Comparison of ENCODE assay signal across 12 cellular contexts in the genomic region with DNA sequence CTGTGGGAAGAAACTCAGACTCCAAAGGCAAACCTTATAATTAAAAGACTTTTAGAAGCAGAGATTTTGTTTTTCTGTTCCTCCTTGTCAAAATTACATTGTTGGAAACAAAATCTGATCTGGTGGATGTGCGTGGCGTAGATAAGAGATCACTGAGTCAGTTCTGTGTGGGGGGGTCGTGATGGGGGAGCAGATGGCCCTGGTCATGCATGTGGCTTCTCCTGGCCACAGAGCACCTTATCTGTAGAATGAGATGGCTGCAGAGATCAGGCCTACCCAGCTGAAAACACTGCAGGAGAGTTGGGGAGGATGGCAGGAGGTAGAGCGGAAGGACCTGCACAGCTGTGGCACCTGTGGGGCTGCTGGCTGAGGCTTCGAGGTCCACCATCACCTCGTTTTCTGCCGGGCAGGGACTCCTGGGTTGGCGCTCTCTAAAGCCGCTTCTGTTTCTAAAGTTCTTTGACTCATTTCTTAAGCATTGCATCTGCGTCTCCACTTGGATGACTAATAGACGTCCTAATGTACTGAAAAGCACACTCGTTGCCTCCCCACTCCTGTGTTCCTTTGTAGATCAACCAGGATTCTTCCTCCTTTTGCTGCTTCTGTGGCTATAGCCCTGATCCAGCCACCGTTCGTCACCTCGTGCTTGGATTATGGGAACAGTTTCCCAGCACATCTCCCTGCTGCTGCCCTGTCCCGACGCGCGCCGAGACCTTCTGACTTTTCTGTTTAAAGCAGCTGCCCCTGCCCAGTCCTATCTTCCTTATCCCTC.
DNase-seq lines count a peak whose midpoint lies in the region; ATAC-seq and TF ChIP-seq lines count a peak whose summit lies in the region.
"Had no signal": no experiment of that assay in that cellular context is flagged by ENCODE, and none has a peak within 500 bp of the region (broad histone marks: within the 10 kb centered on the region; RNA-seq: fewer than 3 reads in every experiment).

No MANE protein-coding gene starts in this region.

- H3K4me3 ChIP-seq in epithelial cell of proximal tubule (ENCODE audit: low read depth, low read length), result no peak overlapping the region
- H3K4me3 ChIP-seq: coronary artery, right atrium auricular region had no signal

- H3K9me3 Mint-ChIP-seq in progenitor cell of endocrine pancreas (ENCODE audit: low read depth), result no peaks in the 10 kb centered on the region
- H3K9me3 Mint-ChIP-seq in activated CD4-positive, alpha-beta memory T cell treated with anti-CD3 and anti-CD28 coated beads for 36 hours, result no peaks in the 10 kb centered on the region

- H3K4me1 Mint-ChIP-seq in progenitor cell of endocrine pancreas (ENCODE audit: low read depth), result peaks cover 31% of the 10 kb centered on the region
- peaks cover 6% of the 10 kb centered on the region for H3K4me1 Mint-ChIP-seq in activated CD4-positive, alpha-beta memory T cell treated with anti-CD3 and anti-CD28 coated beads for 36 hours (ENCODE audit: low read depth)

- no peaks in the 10 kb centered on the region for H3K36me3 Mint-ChIP-seq in progenitor cell of endocrine pancreas (ENCODE audit: insufficient read depth)
- H3K36me3 Mint-ChIP-seq in activated CD4-positive, alpha-beta memory T cell treated with anti-CD3 and anti-CD28 coated beads for 36 hours, result no peaks in the 10 kb centered on the region

- peak overlapping the region; percentile 76 for H3K27ac ChIP-seq in RWPE1
- H3K27ac ChIP-seq: coronary artery, right atrium auricular region had no signal

- ATAC-seq in HG02852 (IDR thresholded peaks at IDR 0.05; ENCODE audit: unreplicated experiment), result no peak

- POLR2A ChIA-PET in RWPE1 (lab: Yijun Ruan, JAX; ENCODE audit: low non-redundant PET), result no interaction called here
- POLR2A ChIA-PET in activated CD4-positive, alpha-beta memory T cell treated with anti-CD3 and anti-CD28 coated beads for 36 hours (lab: Charles Lee), result no interaction called here

- peak overlapping the region; percentile 39 for H3K27ac Mint-ChIP-seq in progenitor cell of endocrine pancreas
- H3K27ac Mint-ChIP-seq in activated CD4-positive, alpha-beta memory T cell treated with anti-CD3 and anti-CD28 coated beads for 36 hours, result no peak overlapping the region

- H3K27me3 Mint-ChIP-seq in progenitor cell of endocrine pancreas, result peaks cover 68% of the 10 kb centered on the region
- peaks cover 15% of the 10 kb centered on the region for H3K27me3 Mint-ChIP-seq in activated CD4-positive, alpha-beta memory T cell treated with anti-CD3 and anti-CD28 coated beads for 36 hours

- intact Hi-C loops in activated CD4-positive, alpha-beta memory T cell treated with anti-CD3 and anti-CD28 coated beads for 36 hours (cut with micrococcal nuclease), result no loop called here

- peak; percentile 97 for DNase-seq in ELR (ENCODE audit: low read depth)
- peak; percentile 85 for DNase-seq in RWPE1 (ENCODE audit: low spot score)
- peak; percentile 64 for DNase-seq in epithelial cell of proximal tubule (ENCODE audit: low read depth)
- no peak for DNase-seq in progenitor cell of endocrine pancreas (ENCODE audit: low spot score, unreplicated experiment)
- DNase-seq in DMS53 treated with DMSO at 0.1 percent for 48 hours (lab: John Stamatoyannopoulos, UW; ENCODE audit: unreplicated experiment), result no peak
- no peak for DNase-seq in activated CD4-positive, alpha-beta memory T cell treated with anti-CD3 and anti-CD28 coated beads for 36 hours
- DNase-seq in NCI-H2107 treated with DMSO at 0.1 percent for 48 hours (lab: John Stamatoyannopoulos, UW; ENCODE audit: unreplicated experiment), result no peak
- DNase-seq: DMS 273 treated with DMSO at 0.1 percent for 48 hours, Kasumi-1 had no signal

- TF ChIP-seq CTCF in RWPE1 (conservative IDR thresholded peaks at IDR 0.05; ENCODE audit: low read depth) (no peak), epithelial cell of proximal tubule (conservative IDR thresholded peaks at IDR 0.05; ENCODE audit: low read depth, low read length) (no peak), progenitor cell of endocrine pancreas (IDR thresholded peaks at IDR 0.05; ENCODE audit: unreplicated experiment) (no peak)

- H3K4me3 Mint-ChIP-seq in progenitor cell of endocrine pancreas (ENCODE audit: low read depth), result no peak overlapping the region
- H3K4me3 Mint-ChIP-seq in activated CD4-positive, alpha-beta memory T cell treated with anti-CD3 and anti-CD28 coated beads for 36 hours, result no peak overlapping the region

- CTCF ChIA-PET in RWPE1 (lab: Yijun Ruan, JAX), result no interaction called here
- CTCF ChIA-PET in activated CD4-positive, alpha-beta memory T cell treated with anti-CD3 and anti-CD28 coated beads for 36 hours (lab: Charles Lee), result no interaction called here

Comparison
In these comparisons a context has a peak if more than half of its experiments do, and no peak if none do; other contexts are left out.
1. DNase-seq: peak in ELR (single experiment), RWPE1 (single experiment) and epithelial cell of proximal tubule (single experiment); none in progenitor cell of endocrine pancreas (single experiment), DMS53 treated with DMSO at 0.1 percent for 48 hours (single experiment), activated CD4-positive, alpha-beta memory T cell treated with anti-CD3 and anti-CD28 coated beads for 36 hours (single experiment) and NCI-H2107 treated with DMSO at 0.1 percent for 48 hours (single experiment).